Comparison of ENCODE assay signal across 14 cellular contexts in the genomic region with DNA sequence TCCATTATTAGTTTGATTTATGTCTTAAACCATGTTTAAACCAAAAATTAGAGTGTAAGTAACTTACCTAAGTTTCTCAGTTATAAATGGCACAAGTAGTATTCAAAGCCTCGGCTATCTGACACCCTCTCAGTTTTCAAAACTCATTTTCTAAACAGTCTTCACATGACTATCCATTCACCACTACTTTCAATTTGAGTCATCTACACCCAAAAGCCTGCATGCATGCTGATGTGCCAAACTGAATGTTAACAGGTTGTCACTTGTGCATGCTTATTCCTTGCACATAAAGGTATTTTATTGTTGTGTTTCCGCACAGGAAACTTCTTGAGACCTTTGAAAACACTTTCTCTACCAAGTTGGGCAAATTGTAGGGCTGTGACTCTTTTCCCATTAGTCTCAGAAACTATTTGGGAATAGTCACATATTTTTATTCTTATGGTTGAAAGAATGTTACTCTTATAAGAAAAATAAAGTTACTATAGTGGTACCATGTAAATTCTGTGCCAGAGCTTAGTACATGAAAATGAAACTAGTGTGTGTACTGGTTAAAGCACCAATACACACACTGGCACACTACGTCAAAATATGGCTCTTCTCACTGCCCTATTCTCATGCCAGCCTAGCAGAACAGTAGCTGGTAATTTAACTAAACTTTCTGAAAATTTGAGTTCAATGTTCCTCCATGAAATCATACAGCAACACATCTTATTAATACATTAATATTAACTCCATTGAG. TPM values are rescaled to one million over a fixed set of nuclear protein-coding genes. Genes with fewer than 3 reads are reported as not detected.
DNase-seq lines count a peak whose midpoint lies in the region; ATAC-seq and TF ChIP-seq lines count a peak whose summit lies in the region.
"Had no signal": no experiment of that assay in that cellular context is flagged by ENCODE, and none has a peak within 500 bp of the region (broad histone marks: within the 10 kb centered on the region; RNA-seq: fewer than 3 reads in every experiment).

No MANE protein-coding gene starts in this region.

- no peaks in the 10 kb centered on the region for H3K9me3 Mint-ChIP-seq in naive thymus-derived CD4-positive, alpha-beta T cell
- H3K9me3 Mint-ChIP-seq: activated T-helper 1 cell treated with anti-CD3 and anti-CD28 coated beads, Interleukin-12 subunit alpha, Interleukin-12 subunit beta, Interleukin-2, Interleukin-4 antibody, amounts not matched to agents 30 ng/mL and 10 ng/mL and 1 ng/mL, durations not matched to agents 14 hours and 24 hours and 36 hours; nephron progenitor cell; stimulated activated naive B cell treated with anti-CD40 and anti-IgM and Interleukin-4, amounts not matched to agents 10 μg/mL and 1 μg/mL and 100 μg/mL, for 72 hours had no signal

- no peak overlapping the region for H3K27ac Mint-ChIP-seq in naive thymus-derived CD4-positive, alpha-beta T cell
- H3K27ac Mint-ChIP-seq: activated T-helper 1 cell treated with anti-CD3 and anti-CD28 coated beads, Interleukin-12 subunit alpha, Interleukin-12 subunit beta, Interleukin-2, Interleukin-4 antibody, amounts not matched to agents 30 ng/mL and 10 ng/mL and 1 ng/mL, durations not matched to agents 14 hours and 24 hours and 36 hours; nephron progenitor cell; stimulated activated naive B cell treated with anti-CD40 and anti-IgM and Interleukin-4, amounts not matched to agents 10 μg/mL and 1 μg/mL and 100 μg/mL, for 72 hours had no signal

- H3K4me3 ChIP-seq in naive thymus-derived CD4-positive, alpha-beta T cell (ENCODE audit: low read length): peak overlapping the region; percentile 0
- H3K4me3 ChIP-seq in coronary artery: no peak overlapping the region

- H3K9me3 ChIP-seq in naive thymus-derived CD4-positive, alpha-beta T cell (ENCODE audit: control insufficient read depth in 2 of 3, low read length in 3 of 3): no peaks in the 10 kb centered on the region

- no peaks in the 10 kb centered on the region for H3K36me3 Mint-ChIP-seq in naive thymus-derived CD4-positive, alpha-beta T cell
- H3K36me3 Mint-ChIP-seq: stimulated activated naive B cell treated with anti-CD40 and anti-IgM and Interleukin-4, amounts not matched to agents 10 μg/mL and 1 μg/mL and 100 μg/mL, for 72 hours had no signal

- no peak for DNase-seq in naive thymus-derived CD4-positive, alpha-beta T cell
- DNase-seq in coronary artery (ENCODE audit: low spot score) (no peak), left lobe of liver (ENCODE audit: low spot score) (no peak), NCI-H2196 (lab: John Stamatoyannopoulos, UW; ENCODE audit: unreplicated experiment) (no peak)
- DNase-seq: GOT3; KBM-7; kidney; NCI-H345; nephron progenitor cell; stimulated activated naive B cell treated with anti-CD40 and anti-IgM and Interleukin-4, amounts not matched to agents 10 μg/mL and 1 μg/mL and 100 μg/mL, for 72 hours had no signal

- no peak for TF ChIP-seq CTCF in coronary artery (IDR thresholded peaks at IDR 0.05)

- CTCF ChIA-PET in naive thymus-derived CD4-positive, alpha-beta T cell (lab: Charles Lee): no interaction called here

- H3K4me1 Mint-ChIP-seq in naive thymus-derived CD4-positive, alpha-beta T cell: peaks cover 0 to 4% (median 0%) of the 10 kb centered on the region in 7 donors
- H3K4me1 Mint-ChIP-seq: stimulated activated naive B cell treated with anti-CD40 and anti-IgM and Interleukin-4, amounts not matched to agents 10 μg/mL and 1 μg/mL and 100 μg/mL, for 72 hours had no signal

- H3K27me3 Mint-ChIP-seq in naive thymus-derived CD4-positive, alpha-beta T cell: peaks cover 4 to 17% (median 11%) of the 10 kb centered on the region in 5 donors

- intact Hi-C loops in naive thymus-derived CD4-positive, alpha-beta T cell (cut with micrococcal nuclease): no loop called here

- H3K36me3 ChIP-seq in naive thymus-derived CD4-positive, alpha-beta T cell (ENCODE audit: control insufficient read depth in 2 of 3, insufficient read depth in 3 of 3, low read length in 3 of 3): no peaks in the 10 kb centered on the region

- peaks cover 0 to 4% of the 10 kb centered on the region in 2 donors for H3K27me3 ChIP-seq in naive thymus-derived CD4-positive, alpha-beta T cell (ENCODE audit: control insufficient read depth in 2 of 2, insufficient read depth in 2 of 2, low read length in 2 of 2)

- ATAC-seq in GM19025 (IDR thresholded peaks at IDR 0.05; ENCODE audit: low read depth, unreplicated experiment) (peak; percentile 63), GM21619 (IDR thresholded peaks at IDR 0.05; ENCODE audit: unreplicated experiment) (peak; percentile 89), HG03103 (IDR thresholded peaks at IDR 0.05; ENCODE audit: low read depth, unreplicated experiment) (peak; percentile 92), left lobe of liver (no peak)
- no peak for ATAC-seq in naive thymus-derived CD4-positive, alpha-beta T cell
- ATAC-seq: stimulated activated naive B cell treated with anti-CD40 and anti-IgM and Interleukin-4, amounts not matched to agents 10 μg/mL and 1 μg/mL and 100 μg/mL, for 72 hours had no signal

- no peak overlapping the region for H3K4me3 Mint-ChIP-seq in naive thymus-derived CD4-positive, alpha-beta T cell
- H3K4me3 Mint-ChIP-seq: activated T-helper 1 cell treated with anti-CD3 and anti-CD28 coated beads, Interleukin-12 subunit alpha, Interleukin-12 subunit beta, Interleukin-2, Interleukin-4 antibody, amounts not matched to agents 30 ng/mL and 10 ng/mL and 1 ng/mL, durations not matched to agents 14 hours and 24 hours and 36 hours; nephron progenitor cell; stimulated activated naive B cell treated with anti-CD40 and anti-IgM and Interleukin-4, amounts not matched to agents 10 μg/mL and 1 μg/mL and 100 μg/mL, for 72 hours had no signal

- no peak overlapping the region for H3K27ac ChIP-seq in naive thymus-derived CD4-positive, alpha-beta T cell (ENCODE audit: low read depth, low read length)
- H3K27ac ChIP-seq in coronary artery: no peak overlapping the region

- POLR2A ChIA-PET in naive thymus-derived CD4-positive, alpha-beta T cell (lab: Charles Lee): no interaction called here

- H3K4me1 ChIP-seq in naive thymus-derived CD4-positive, alpha-beta T cell (ENCODE audit: control insufficient read depth in 2 of 2, insufficient read depth in 2 of 2, low read length in 2 of 2): no peaks in the 10 kb centered on the region

RNA-seq across cellular contexts. Expression of a gene that starts 2.2 kb away (rescaled TPM):
- not detected for total RNA-seq in naive thymus-derived CD4-positive, alpha-beta T cell
- not detected for polyA plus RNA-seq in naive thymus-derived CD4-positive, alpha-beta T cell
- total RNA-seq in left lobe of liver: not detected
- total RNA-seq: activated T-helper 1 cell treated with anti-CD3 and anti-CD28 coated beads, Interleukin-12 subunit alpha, Interleukin-12 subunit beta, Interleukin-2, Interleukin-4 antibody, amounts not matched to agents 30 ng/mL and 10 ng/mL and 1 ng/mL, durations not matched to agents 14 hours and 24 hours and 36 hours had no signal

RNA-seq across cellular contexts. Expression of a gene that starts 4.7 kb away (rescaled TPM):
- not detected for total RNA-seq in naive thymus-derived CD4-positive, alpha-beta T cell
- not detected for polyA plus RNA-seq in naive thymus-derived CD4-positive, alpha-beta T cell
- not detected for total RNA-seq in left lobe of liver
- total RNA-seq: activated T-helper 1 cell treated with anti-CD3 and anti-CD28 coated beads, Interleukin-12 subunit alpha, Interleukin-12 subunit beta, Interleukin-2, Interleukin-4 antibody, amounts not matched to agents 30 ng/mL and 10 ng/mL and 1 ng/mL, durations not matched to agents 14 hours and 24 hours and 36 hours; kidney had no signal

RNA-seq across cellular contexts. Expression of a gene that starts 56.1 kb away (rescaled TPM):
- not detected for total RNA-seq in naive thymus-derived CD4-positive, alpha-beta T cell
- polyA plus RNA-seq in naive thymus-derived CD4-positive, alpha-beta T cell: not detected
- not detected for total RNA-seq in left lobe of liver
- total RNA-seq: activated T-helper 1 cell treated with anti-CD3 and anti-CD28 coated beads, Interleukin-12 subunit alpha, Interleukin-12 subunit beta, Interleukin-2, Interleukin-4 antibody, amounts not matched to agents 30 ng/mL and 10 ng/mL and 1 ng/mL, durations not matched to agents 14 hours and 24 hours and 36 hours had no signal

Comparison
In these comparisons a context has a peak if more than half of its experiments do, and no peak if none do; other contexts are left out.
1. ATAC-seq: peak in GM19025 (single experiment), GM21619 (single experiment) and HG03103 (single experiment); none in naive thymus-derived CD4-positive, alpha-beta T cell (single experiment) and left lobe of liver (single experiment).